ENCODE assay signal across 17 cellular contexts in the genomic region with DNA sequence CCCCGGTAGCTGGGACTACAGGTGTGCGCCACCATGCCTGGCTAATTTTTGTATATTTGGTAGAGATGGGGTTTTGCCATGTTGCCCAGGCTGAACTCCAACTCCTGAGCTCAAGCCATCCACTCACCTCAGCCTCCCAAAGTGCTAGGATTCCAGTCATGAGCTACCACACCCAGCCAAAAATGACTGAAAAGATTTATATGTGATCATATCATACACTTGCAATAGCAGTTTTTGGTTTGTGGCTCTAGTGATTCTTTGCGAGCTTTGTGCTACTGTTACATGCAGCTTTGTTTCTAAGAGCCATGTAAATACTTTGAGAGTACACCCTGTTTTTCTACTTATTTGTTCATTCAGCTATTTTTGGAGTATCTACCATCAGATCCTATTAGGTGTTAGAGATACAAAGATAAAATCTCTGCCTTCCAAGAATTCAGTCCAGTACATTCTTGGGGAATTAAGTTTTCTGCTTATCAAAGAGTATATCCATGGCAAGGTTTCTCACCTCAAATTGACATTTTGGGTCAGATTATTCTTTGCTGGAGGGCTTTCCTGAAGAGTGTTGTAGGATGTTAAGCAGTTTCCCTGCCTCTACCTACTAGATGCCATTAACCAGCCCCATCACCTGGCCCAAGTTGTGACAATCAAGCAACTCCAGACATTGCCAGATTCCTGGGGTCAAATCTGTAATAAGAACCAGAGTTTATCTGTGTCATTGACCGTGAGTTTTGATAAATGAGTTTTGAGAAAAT. TPM values are rescaled to one million over a fixed set of nuclear protein-coding genes. Genes with fewer than 3 reads are reported as not detected.
DNase-seq lines count a peak whose midpoint lies in the region; ATAC-seq and TF ChIP-seq lines count a peak whose summit lies in the region.
"Had no signal": no experiment of that assay in that cellular context is flagged by ENCODE, and none has a peak within 500 bp of the region (broad histone marks: within the 10 kb centered on the region; RNA-seq: fewer than 3 reads in every experiment).

No MANE protein-coding gene starts in this region.

- POLR2A ChIA-PET in MCF 10A (lab: Yijun Ruan, JAX), result interaction anchor here (0.8 to 2.7 kb wide), 6 partner anchors 9 to 38 kb away, joined by 3 to 26 read pairs (median 8); a partner anchor contains a TSS

- H3K27ac Mint-ChIP-seq in MCF 10A (ENCODE audit: low read depth, unreplicated experiment) (peak overlapping the region; percentile 39), mesothelial cell of epicardium (peak overlapping the region; percentile 11)
- H3K27ac Mint-ChIP-seq: CD8-positive, alpha-beta T cell had no signal

- H3K4me1 ChIP-seq in mammary epithelial cell (ENCODE audit: insufficient read depth, low read length) (no peaks in the 10 kb centered on the region), upper lobe of left lung (peaks cover 22 to 39% (median 29%) of the 10 kb centered on the region in 4 donors), tibial nerve (peaks cover 0 to 18% (median 0%) of the 10 kb centered on the region in 4 donors)

- WGBS in mammary epithelial cell (ENCODE audit: low coverage, missing lambda C conversion rate), result 95% methylated on average over 4 of the region's 4 CpGs
- 78 to 79% methylated on average over 4 of the region's 4 CpGs for WGBS in upper lobe of left lung, 2 donors
- WGBS in tibial nerve, 2 donors, result 93 to 94% methylated on average over 4 of the region's 4 CpGs

- intact Hi-C loops in MCF 10A (cut with micrococcal nuclease) (no loop called here), mammary epithelial cell (cut with micrococcal nuclease) (no loop called here)

- no peak overlapping the region for H3K4me2 ChIP-seq in mammary epithelial cell (ENCODE audit: insufficient read depth, low read depth, low read length)
- H3K4me2 ChIP-seq: KMS-11, SK-N-SH had no signal

- ATAC-seq in upper lobe of left lung (ENCODE audit: low FRiP score in 2 of 2) (peak in 1 of 2 donors; percentile 15), GM19395 (IDR thresholded peaks at IDR 0.05; ENCODE audit: unreplicated experiment) (no peak)
- ATAC-seq: activated T-cell treated with anti-CD3 and anti-CD28 coated beads, Interleukin-2, amount 50 U/mL, for 4 hours; CD8-positive, alpha-beta T cell; stimulated activated naive CD8-positive, alpha-beta T cell treated with anti-CD3 and anti-CD28 coated beads, Interleukin-15, Interleukin-2, amounts not matched to agents 100 U/mL and 50 U/mL, for 24 hours had no signal

- no peak overlapping the region for H3K9ac ChIP-seq in mammary epithelial cell (ENCODE audit: insufficient read depth, low read length)
- H3K9ac ChIP-seq: KMS-11, SK-N-SH had no signal

- H3K27ac ChIP-seq in mammary epithelial cell (ENCODE audit: insufficient read depth, low read depth, low read length) (no peak overlapping the region), caudate nucleus (ENCODE audit: low read depth, low read length) (peak overlapping the region; percentile 55), upper lobe of left lung (peak overlapping the region; percentile 59 to 84 (median 72)), tibial nerve (peak overlapping the region in 2 of 4 donors; percentile 32 to 39)
- H3K27ac ChIP-seq: 22Rv1, KMS-11 had no signal

- no peak overlapping the region for H3K4me3 ChIP-seq in mammary epithelial cell (replicated peaks in 1 of 3; ENCODE audit: insufficient read depth in 1 of 3, low read depth in 2 of 3, low read length in 3 of 3)
- peak overlapping the region in 1 of 4 donors; percentile 22 for H3K4me3 ChIP-seq in upper lobe of left lung
- no peak overlapping the region for H3K4me3 ChIP-seq in tibial nerve

- H3K36me3 ChIP-seq in mammary epithelial cell (ENCODE audit: insufficient read depth, low read length) (peaks cover 1% of the 10 kb centered on the region), upper lobe of left lung (peaks cover 0 to 23% (median 19%) of the 10 kb centered on the region in 4 donors), tibial nerve (peaks cover 0 to 29% (median 6%) of the 10 kb centered on the region in 3 donors)

- H3K27me3 Mint-ChIP-seq in MCF 10A (ENCODE audit: insufficient read depth, unreplicated experiment) (no peaks in the 10 kb centered on the region), mesothelial cell of epicardium (ENCODE audit: low read depth) (no peaks in the 10 kb centered on the region)

- H3K27me3 ChIP-seq in mammary epithelial cell (ENCODE audit: insufficient read depth, low read length) (no peaks in the 10 kb centered on the region), upper lobe of left lung (no peaks in the 10 kb centered on the region), tibial nerve (no peaks in the 10 kb centered on the region)

- H2AFZ ChIP-seq in mammary epithelial cell (ENCODE audit: low read depth, low read length), result no peak overlapping the region

- BruUV-seq in MCF 10A (replicated peaks; lab: Mats Ljungman, UMichigan) (no TSS peak), mammary epithelial cell (replicated peaks; lab: Mats Ljungman, UMichigan) (no TSS peak)

- in situ Hi-C loops in mammary epithelial cell (cut with MboI; ENCODE audit: low sequenced_read_pairs in 2 of 2), result no loop called here

- H3K4me1 Mint-ChIP-seq in MCF 10A (ENCODE audit: insufficient read depth, unreplicated experiment) (peaks cover 6% of the 10 kb centered on the region), mesothelial cell of epicardium (peaks cover 15% of the 10 kb centered on the region)

- H3K9me3 Mint-ChIP-seq in MCF 10A (ENCODE audit: unreplicated experiment) (no peaks in the 10 kb centered on the region), mesothelial cell of epicardium (no peaks in the 10 kb centered on the region)
- H3K9me3 Mint-ChIP-seq: activated T-cell treated with anti-CD3 and anti-CD28 coated beads, Interleukin-2, amount 50 U/mL, for 4 hours; CD8-positive, alpha-beta T cell had no signal

- TF ChIP-seq POLR2A in upper lobe of left lung (IDR thresholded peaks at IDR 0.05) (no peak), tibial nerve (IDR thresholded peaks at IDR 0.05) (no peak)

- no peak for DNase-seq in MCF 10A (ENCODE audit: unreplicated experiment)
- DNase-seq in mammary epithelial cell, result no peak
- no peak for DNase-seq in caudate nucleus (lab: John Stamatoyannopoulos, UW)
- no peak for DNase-seq in mesothelial cell of epicardium (ENCODE audit: low spot score in 2 of 2, unreplicated experiment in 2 of 2)
- DNase-seq in upper lobe of left lung, result no peak
- no peak for DNase-seq in activated CD4-positive, alpha-beta T cell treated with anti-CD3 and anti-CD28 coated beads, Interleukin-2, amount 50 U/mL, for 1 hour
- no peak for DNase-seq in tibial nerve (ENCODE audit: low spot score in 2 of 2)
- DNase-seq: activated T-cell treated with anti-CD3 and anti-CD28 coated beads, Interleukin-2, amount 50 U/mL, for 4 hours; amniotic stem cell; CD8-positive, alpha-beta T cell; mesendoderm; NCI-H1436; SK-N-SH; stimulated activated naive CD8-positive, alpha-beta T cell treated with anti-CD3 and anti-CD28 coated beads, Interleukin-15, Interleukin-2, amounts not matched to agents 100 U/mL and 50 U/mL, for 24 hours had no signal

- TF ChIP-seq EP300 in upper lobe of left lung (IDR thresholded peaks at IDR 0.05) (no peak), tibial nerve (IDR thresholded peaks at IDR 0.05) (no peak)

- dilution Hi-C loops in mammary epithelial cell (cut with HindIII; ENCODE audit: low sequenced_read_pairs), result no loop called here

- H3K36me3 Mint-ChIP-seq in MCF 10A (ENCODE audit: insufficient read depth, unreplicated experiment), result peaks cover 38% of the 10 kb centered on the region
- H3K36me3 Mint-ChIP-seq in mesothelial cell of epicardium, result peaks cover 17% of the 10 kb centered on the region

- H3K4me3 Mint-ChIP-seq in MCF 10A (ENCODE audit: unreplicated experiment) (no peak overlapping the region), mesothelial cell of epicardium (no peak overlapping the region)
- H3K4me3 Mint-ChIP-seq: activated T-cell treated with anti-CD3 and anti-CD28 coated beads, Interleukin-2, amount 50 U/mL, for 4 hours; CD8-positive, alpha-beta T cell had no signal

- no peaks in the 10 kb centered on the region for H4K20me1 ChIP-seq in mammary epithelial cell (ENCODE audit: insufficient read depth, low read length)

- CTCF ChIA-PET in MCF 10A (lab: Yijun Ruan, JAX), result interaction anchor here (0.5 to 1.7 kb wide), 3 partner anchors 15 to 165 kb away, joined by 3 to 5 read pairs (median 4); a partner anchor contains a TSS
- CTCF ChIA-PET in mammary epithelial cell (lab: Charles Lee; ENCODE audit: low non-redundant PET), result no interaction called here

- H3K9me3 ChIP-seq in mammary epithelial cell (replicated peaks; ENCODE audit: insufficient read depth, low read length) (no peaks in the 10 kb centered on the region), upper lobe of left lung (no peaks in the 10 kb centered on the region), tibial nerve (no peaks in the 10 kb centered on the region)
- H3K9me3 ChIP-seq: SK-N-SH had no signal

- H3K79me2 ChIP-seq in mammary epithelial cell (ENCODE audit: insufficient read depth, low read length), result peaks cover 20% of the 10 kb centered on the region

- no peak for TF ChIP-seq CTCF in MCF 10A (IDR thresholded peaks at IDR 0.05; ENCODE audit: unreplicated experiment)
- TF ChIP-seq CTCF in mammary epithelial cell (conservative IDR thresholded peaks at IDR 0.05 in 1 of 2, IDR thresholded peaks at IDR 0.05 in 1 of 2; ENCODE audit: extremely low read depth in 1 of 2, insufficient read depth in 1 of 2, low read depth in 1 of 2, low read length in 2 of 2), result no peak
- TF ChIP-seq CTCF in mesothelial cell of epicardium (IDR thresholded peaks at IDR 0.05; ENCODE audit: unreplicated experiment), result no peak
- no peak for TF ChIP-seq CTCF in upper lobe of left lung (IDR thresholded peaks at IDR 0.05)
- TF ChIP-seq CTCF in tibial nerve (IDR thresholded peaks at IDR 0.05), result no peak

RNA-seq across cellular contexts. Expression of a gene that starts 15.0 kb away (rescaled TPM):
- total RNA-seq in MCF 10A (2022) (47.4 and 65.7 TPM in 2 replicates), mammary epithelial cell (10 to 100 TPM; 40.0 to 45.7 TPM), mesothelial cell of epicardium (57.1 to 58.4 TPM (median 57.9 TPM) in 3 replicates), upper lobe of left lung (100 to 1,000 TPM in 1 of 6 donors, 10 to 100 TPM in 5; 47.3 to 108 (median 63.7) TPM), tibial nerve (10 to 100 TPM; 54.0 to 77.9 (median 64.0) TPM)
- 21.7 TPM for polyA plus RNA-seq in mammary epithelial cell
- 28.0 TPM for polyA minus RNA-seq in mammary epithelial cell

RNA-seq across cellular contexts. Expression of a gene that starts 19.5 kb away (rescaled TPM):
- total RNA-seq in MCF 10A (2022) (54.2 and 61.4 TPM in 2 replicates), mammary epithelial cell (10 to 100 TPM; 48.7 to 56.3 TPM), mesothelial cell of epicardium (50.2 to 52.9 TPM (median 51.0 TPM) in 3 replicates), upper lobe of left lung (100 to 1,000 TPM in 2 of 6 donors, 10 to 100 TPM in 4; 67.0 to 130 (median 93.0) TPM), tibial nerve (10 to 100 TPM; 54.5 to 92.9 (median 63.9) TPM)
- 13.0 TPM for polyA plus RNA-seq in mammary epithelial cell
- 67.6 TPM for polyA minus RNA-seq in mammary epithelial cell

RNA-seq across cellular contexts. Expression of a gene that starts 38.2 kb away (rescaled TPM):
- total RNA-seq in MCF 10A (2022), result 18.3 and 24.7 TPM in 2 replicates
- total RNA-seq in mammary epithelial cell, result 10 to 100 TPM; 29.8 to 42.5 TPM
- polyA plus RNA-seq in mammary epithelial cell, result 14.2 TPM
- 27.8 TPM for polyA minus RNA-seq in mammary epithelial cell
- total RNA-seq in mesothelial cell of epicardium, result 22.0 to 27.9 TPM (median 26.5 TPM) in 3 replicates
- 10 to 100 TPM; 24.0 to 48.2 (median 31.2) TPM for total RNA-seq in upper lobe of left lung
- 10 to 100 TPM; 16.1 to 29.5 (median 21.6) TPM for total RNA-seq in tibial nerve

RNA-seq across cellular contexts. Expression of a gene that starts 38.2 kb away (rescaled TPM):
- 22.6 and 29.6 TPM in 2 replicates for total RNA-seq in MCF 10A (2022)
- 10 to 100 TPM; 25.3 to 34.3 TPM for total RNA-seq in mammary epithelial cell
- polyA plus RNA-seq in mammary epithelial cell, result 23.0 TPM
- polyA minus RNA-seq in mammary epithelial cell, result 13.3 TPM
- total RNA-seq in mesothelial cell of epicardium, result 14.9 to 17.6 TPM (median 15.3 TPM) in 3 replicates
- 10 to 100 TPM; 10.2 to 31.9 (median 20.5) TPM for total RNA-seq in upper lobe of left lung
- total RNA-seq in tibial nerve, result 10 to 100 TPM; 17.1 to 29.1 (median 24.2) TPM
